35 cellular contexts compared by ENCODE assay signal in genomic region chr2:177881921-177882320, GRCh38.
"Had no signal": no experiment of that assay in that cellular context is flagged by ENCODE, and none has a peak within 500 bp of the region (broad histone marks: within the 10 kb centered on the region; RNA-seq: fewer than 3 reads in every experiment).

No MANE protein-coding gene starts in this region.

- H3K9me3 ChIP-seq: MG63, Peyer's patch had no signal

- H3K27me3 ChIP-seq: brain microvascular endothelial cell, MG63, Peyer's patch had no signal

- H3K9me3 Mint-ChIP-seq: activated CD4-positive, alpha-beta memory T cell treated with anti-CD3 and anti-CD28 coated beads, Interleukin-2, amount 10 ng/mL, durations not matched to agents 7 days and 5 days had no signal

- DNase-seq: activated CD4-positive, alpha-beta memory T cell treated with anti-CD3 and anti-CD28 coated beads, Interleukin-2, amount 10 ng/mL, durations not matched to agents 7 days and 5 days; activated CD4-positive, alpha-beta T cell treated with anti-CD3 and anti-CD28 coated beads for 1 hour; activated CD4-positive, alpha-beta T cell treated with anti-CD3 and anti-CD28 coated beads for 48 hours; activated CD4-positive, CD25-positive, alpha-beta regulatory T cell; activated CD8-positive, alpha-beta memory T cell treated with anti-CD3 and anti-CD28 coated beads for 24 hours; activated CD8-positive, alpha-beta memory T cell treated with anti-CD3 and anti-CD28 coated beads, Interleukin-2, amount 10 ng/mL, durations not matched to agents 7 days and 5 days; activated CD8-positive, alpha-beta memory T cell treated with anti-CD3 and anti-CD28 coated beads, Interleukin-2, amount 50 U/mL, for 48 hours; activated effector memory CD4-positive, alpha-beta T cell treated with Interleukin-2 at 50 U/mL for 16 hours; activated naive CD4-positive, alpha-beta T cell; activated naive CD4-positive, alpha-beta T cell treated with anti-CD3 and anti-CD28 coated beads, Interleukin-2, amount 50 U/mL, for 16 hours; activated naive CD8-positive, alpha-beta T cell treated with anti-CD3 and anti-CD28 coated beads for 36 hours; activated T-cell treated with anti-CD3 and anti-CD28 coated beads, Interleukin-2, amount 50 U/mL, for 48 hours; amniotic stem cell; aorta; brain microvascular endothelial cell; Kasumi-1; KG1; MG63; NCI-H1048; NCI-H1105 treated with DMSO at 0.1 percent for 48 hours; NCI-H1436; NCI-H1694; NCI-H1930; NCI-H2081 treated with DMSO at 0.1 percent for 48 hours; NCI-H226; NCI-H524; NCI-H82; NK-92 treated with Interleukin-12 subunit alpha and Interleukin-12 subunit beta, amount 100 ng/mL, for 24 hours; Peyer's patch; SW 1271; T-helper 1 cell; T-helper 2 cell; T-helper 9 cell; WERI-Rb-1 had no signal

- H3K4me3 ChIP-seq: MG63, Peyer's patch had no signal

- H3K4me1 Mint-ChIP-seq: activated CD4-positive, alpha-beta memory T cell treated with anti-CD3 and anti-CD28 coated beads, Interleukin-2, amount 10 ng/mL, durations not matched to agents 7 days and 5 days; activated CD8-positive, alpha-beta memory T cell treated with anti-CD3 and anti-CD28 coated beads, Interleukin-2, amount 10 ng/mL, durations not matched to agents 7 days and 5 days; activated naive CD8-positive, alpha-beta T cell treated with anti-CD3 and anti-CD28 coated beads for 36 hours had no signal

- H3K27ac ChIP-seq: brain microvascular endothelial cell, Peyer's patch, WERI-Rb-1 had no signal

- H3K36me3 Mint-ChIP-seq: activated CD8-positive, alpha-beta memory T cell treated with anti-CD3 and anti-CD28 coated beads, Interleukin-2, amount 10 ng/mL, durations not matched to agents 7 days and 5 days; activated naive CD8-positive, alpha-beta T cell treated with anti-CD3 and anti-CD28 coated beads for 36 hours had no signal

- H3K4me1 ChIP-seq: Peyer's patch had no signal

- H3K4me3 Mint-ChIP-seq: activated CD4-positive, alpha-beta memory T cell treated with anti-CD3 and anti-CD28 coated beads, Interleukin-2, amount 10 ng/mL, durations not matched to agents 7 days and 5 days; activated CD8-positive, alpha-beta memory T cell treated with anti-CD3 and anti-CD28 coated beads, Interleukin-2, amount 10 ng/mL, durations not matched to agents 7 days and 5 days; activated naive CD8-positive, alpha-beta T cell treated with anti-CD3 and anti-CD28 coated beads for 36 hours had no signal

- ATAC-seq: activated CD8-positive, alpha-beta memory T cell treated with anti-CD3 and anti-CD28 coated beads, Interleukin-2, amount 10 ng/mL, durations not matched to agents 7 days and 5 days; PC-3 had no signal

- H3K27ac Mint-ChIP-seq: activated CD4-positive, alpha-beta memory T cell treated with anti-CD3 and anti-CD28 coated beads, Interleukin-2, amount 10 ng/mL, durations not matched to agents 7 days and 5 days; activated CD8-positive, alpha-beta memory T cell treated with anti-CD3 and anti-CD28 coated beads, Interleukin-2, amount 10 ng/mL, durations not matched to agents 7 days and 5 days; activated naive CD8-positive, alpha-beta T cell treated with anti-CD3 and anti-CD28 coated beads for 36 hours had no signal

- H3K36me3 ChIP-seq: brain microvascular endothelial cell, MG63, Peyer's patch, WERI-Rb-1 had no signal
